10 cellular contexts compared by ENCODE assay signal in the genomic region with DNA sequence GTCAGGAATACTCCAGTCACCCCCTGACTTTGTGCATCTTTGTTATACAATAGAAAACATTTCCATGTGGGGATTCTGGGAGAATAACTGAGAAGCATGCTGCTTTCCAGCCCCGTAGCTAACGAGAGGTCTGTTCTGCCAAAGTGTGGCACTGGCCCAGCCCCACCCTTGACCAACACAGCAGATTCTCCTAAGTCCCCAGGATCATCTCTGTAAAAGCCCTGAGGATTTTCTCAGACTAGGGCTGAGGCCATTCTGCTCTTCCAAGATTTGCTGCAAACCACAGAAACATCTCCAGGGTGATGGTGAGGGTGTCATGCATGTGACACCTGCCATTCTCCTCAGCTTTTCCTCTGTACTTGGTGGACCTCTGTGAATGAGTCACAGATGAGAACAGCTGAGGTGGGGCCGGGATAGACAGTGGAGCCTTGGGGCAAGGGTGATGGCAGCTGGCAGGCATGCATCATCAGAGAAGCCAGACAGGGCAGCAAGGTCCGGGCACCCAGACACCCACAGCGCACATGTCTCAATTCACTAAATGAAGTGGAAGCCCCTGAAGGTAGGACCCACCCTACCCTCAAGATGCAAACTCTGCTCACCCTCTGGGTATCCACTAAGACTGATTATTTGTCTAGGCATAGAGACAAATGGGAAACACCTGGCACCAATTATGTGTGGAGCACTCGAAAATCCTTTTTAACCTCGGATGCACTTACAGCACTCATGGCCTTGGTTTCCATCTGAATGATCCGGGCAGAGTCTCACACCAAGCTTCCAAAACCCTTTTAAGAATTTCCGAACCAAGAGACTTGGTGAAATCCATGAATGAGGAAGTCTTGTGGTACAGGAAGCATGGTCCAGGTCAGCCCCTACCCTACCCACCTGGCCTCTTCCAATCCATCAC. TPM values are rescaled to one million over a fixed set of nuclear protein-coding genes. Genes with fewer than 3 reads are reported as not detected.
A peak's percentile ranks its signal among the peaks of the same experiment; 100 is the strongest.
DNase-seq lines count a peak whose midpoint lies in the region; ATAC-seq and TF ChIP-seq lines count a peak whose summit lies in the region.
"Had no signal": no experiment of that assay in that cellular context is flagged by ENCODE, and none has a peak within 500 bp of the region (broad histone marks: within the 10 kb centered on the region; RNA-seq: fewer than 3 reads in every experiment).

No MANE protein-coding gene starts in this region.

- CTCF ChIA-PET in HEK293 (lab: Yijun Ruan, JAX) = no interaction called here

- H3K4me3 ChIP-seq in HEK293 (ENCODE audit: low read depth, low read length) = no peak overlapping the region

- POLR2A ChIA-PET in HEK293 (lab: Yijun Ruan, JAX) = no interaction called here

- no peak overlapping the region for H3K27ac ChIP-seq in HEK293 (ENCODE audit: extremely low read depth, low read depth, low read length)

- no peaks in the 10 kb centered on the region for H3K36me3 ChIP-seq in HEK293 (ENCODE audit: control insufficient read depth in 2 of 2, insufficient read depth in 1 of 2, low read length in 2 of 2)

- TF ChIP-seq CTCF in HEK293 (tag by site-specific recombination; IDR thresholded peaks at IDR 0.05) = no peak

- DNase-seq in DMS79 (lab: John Stamatoyannopoulos, UW) (peak; percentile 53), myocyte (ENCODE audit: low read depth) (peak; percentile 99), GM19240 (ENCODE audit: insufficient read length, low spot score) (no peak), mucosa of gallbladder (ENCODE audit: low spot score) (no peak), COLO829 (ENCODE audit: low spot score) (no peak)
- peak; percentile 6 to 9 for DNase-seq in activated CD4-positive, alpha-beta T cell treated with anti-CD3 and anti-CD28 coated beads, Interleukin-2, amount 50 U/mL, for 4 hours
- DNase-seq: amniotic stem cell, RPMI8226 had no signal

- no peaks in the 10 kb centered on the region for H3K9me3 ChIP-seq in HEK293 (ENCODE audit: control insufficient read depth, insufficient read depth, low read depth, low read length)

- 0 out of 2 replicates have a peak, but pooled peaks cover 2% of the 10 kb centered on the region for H3K4me1 ChIP-seq in HEK293 (ENCODE audit: control insufficient read depth, insufficient read depth, low read length)

- ATAC-seq in GM21723 (IDR thresholded peaks at IDR 0.05; ENCODE audit: unreplicated experiment) = no peak

TF ChIP-seq in HEK293, 187 proteins besides CTCF, POLR2A, EP300 and RAD21:
- TF ChIP-seq, protein P1, sequence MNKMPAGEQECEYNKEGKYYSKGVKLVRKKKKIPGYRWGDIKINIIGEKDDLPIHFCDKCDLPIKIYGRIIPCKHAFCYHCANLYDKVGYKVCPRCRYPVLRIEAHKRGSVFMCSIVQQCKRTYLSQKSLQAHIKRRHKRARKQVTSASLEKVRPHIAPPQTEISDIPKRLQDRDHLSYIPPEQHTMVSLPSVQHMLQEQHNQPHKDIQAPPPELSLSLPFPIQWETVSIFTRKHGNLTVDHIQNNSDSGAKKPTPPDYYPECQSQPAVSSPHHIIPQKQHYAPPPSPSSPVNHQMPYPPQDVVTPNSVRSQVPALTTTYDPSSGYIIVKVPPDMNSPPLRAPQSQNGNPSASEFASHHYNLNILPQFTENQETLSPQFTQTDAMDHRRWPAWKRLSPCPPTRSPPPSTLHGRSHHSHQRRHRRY (tag by site-specific recombination; IDR thresholded peaks at IDR 0.05) = no peak
- TF ChIP-seq, protein P2, sequence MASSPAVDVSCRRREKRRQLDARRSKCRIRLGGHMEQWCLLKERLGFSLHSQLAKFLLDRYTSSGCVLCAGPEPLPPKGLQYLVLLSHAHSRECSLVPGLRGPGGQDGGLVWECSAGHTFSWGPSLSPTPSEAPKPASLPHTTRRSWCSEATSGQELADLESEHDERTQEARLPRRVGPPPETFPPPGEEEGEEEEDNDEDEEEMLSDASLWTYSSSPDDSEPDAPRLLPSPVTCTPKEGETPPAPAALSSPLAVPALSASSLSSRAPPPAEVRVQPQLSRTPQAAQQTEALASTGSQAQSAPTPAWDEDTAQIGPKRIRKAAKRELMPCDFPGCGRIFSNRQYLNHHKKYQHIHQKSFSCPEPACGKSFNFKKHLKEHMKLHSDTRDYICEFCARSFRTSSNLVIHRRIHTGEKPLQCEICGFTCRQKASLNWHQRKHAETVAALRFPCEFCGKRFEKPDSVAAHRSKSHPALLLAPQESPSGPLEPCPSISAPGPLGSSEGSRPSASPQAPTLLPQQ (tag by site-specific recombination; IDR thresholded peaks at IDR 0.05) = peak; percentile 53; the same call in 1 of the 2 replicates

RNA-seq across cellular contexts. Expression of a gene that starts 20.1 kb away (rescaled TPM):
- total RNA-seq in myocyte (89.1 and 138 TPM in 2 replicates), mucosa of gallbladder (72.2 TPM)
- 44.4 TPM for polyA plus RNA-seq in myocyte (2012)

Comparison
In these comparisons a context has a peak if more than half of its experiments do, and no peak if none do; other contexts are left out.
1. DNase-seq: peak in DMS79 (single experiment), activated CD4-positive, alpha-beta T cell treated with anti-CD3 and anti-CD28 coated beads, Interleukin-2, amount 50 U/mL, for 4 hours (2 of 2) and myocyte (single experiment); none in GM19240 (single experiment), mucosa of gallbladder (single experiment) and COLO829 (single experiment).